In genomic region chr12:15563683-15564082, GRCh38 we compare ENCODE assay signal across 9 cellular contexts.
DNase-seq lines count a peak whose midpoint lies in the region; ATAC-seq and TF ChIP-seq lines count a peak whose summit lies in the region.
"Had no signal": no experiment of that assay in that cellular context is flagged by ENCODE, and none has a peak within 500 bp of the region (broad histone marks: within the 10 kb centered on the region; RNA-seq: fewer than 3 reads in every experiment).

No MANE protein-coding gene starts in this region.

- peak overlapping the region; percentile 94 for H3K27ac Mint-ChIP-seq in activated CD4-positive, alpha-beta memory T cell treated with anti-CD3 and anti-CD28 coated beads, Interleukin-2, amount 10 ng/mL, durations not matched to agents 7 days and 5 days

- intact Hi-C loops in left ventricle myocardium inferior (cut with micrococcal nuclease): no loop called here

- POLR2A ChIA-PET in activated CD4-positive, alpha-beta memory T cell treated with anti-CD3 and anti-CD28 coated beads, Interleukin-2, amount 10 ng/mL, durations not matched to agents 7 days and 5 days (lab: Charles Lee): interaction anchor here (0.7 to 5.7 kb wide), 7 partner anchors 7 to 793 kb away, joined by 3 to 58 read pairs (median 14); partner anchors contain the start of gene STRAP

- H3K4me1 Mint-ChIP-seq in activated CD4-positive, alpha-beta memory T cell treated with anti-CD3 and anti-CD28 coated beads, Interleukin-2, amount 10 ng/mL, durations not matched to agents 7 days and 5 days: peaks cover 62% of the 10 kb centered on the region

- H3K27me3 Mint-ChIP-seq in activated CD4-positive, alpha-beta memory T cell treated with anti-CD3 and anti-CD28 coated beads, Interleukin-2, amount 10 ng/mL, durations not matched to agents 7 days and 5 days: no peaks in the 10 kb centered on the region

- ATAC-seq in GM21576 (IDR thresholded peaks at IDR 0.05; ENCODE audit: unreplicated experiment): peak; percentile 52
- ATAC-seq in thoracic aorta (ENCODE audit: insufficient number of reproducible peaks, low FRiP score, low read depth): peak; percentile 36
- ATAC-seq in HG03095 (IDR thresholded peaks at IDR 0.05; ENCODE audit: unreplicated experiment): no peak

- peak overlapping the region; percentile 64 for H3K4me3 Mint-ChIP-seq in activated CD4-positive, alpha-beta memory T cell treated with anti-CD3 and anti-CD28 coated beads, Interleukin-2, amount 10 ng/mL, durations not matched to agents 7 days and 5 days

- CTCF ChIA-PET in activated CD4-positive, alpha-beta memory T cell treated with anti-CD3 and anti-CD28 coated beads, Interleukin-2, amount 10 ng/mL, durations not matched to agents 7 days and 5 days (lab: Charles Lee): interaction anchor here (1.8 to 4.1 kb wide), 3 partner anchors 21 to 31 kb away, joined by 8 to 23 read pairs (median 20); no protein-coding TSS in a partner anchor

- H3K27me3 ChIP-seq in left ventricle myocardium inferior (ENCODE audit: low read depth) (peaks cover 5% of the 10 kb centered on the region), thoracic aorta (replicated peaks; ENCODE audit: insufficient read depth) (no peaks in the 10 kb centered on the region)

- H3K9me3 Mint-ChIP-seq in activated CD4-positive, alpha-beta memory T cell treated with anti-CD3 and anti-CD28 coated beads, Interleukin-2, amount 10 ng/mL, durations not matched to agents 7 days and 5 days: no peaks in the 10 kb centered on the region

- H3K4me1 ChIP-seq in left ventricle myocardium inferior: no peaks in the 10 kb centered on the region
- peaks cover 9 to 52% of the 10 kb centered on the region in 2 donors for H3K4me1 ChIP-seq in thoracic aorta (ENCODE audit: control insufficient read depth in 1 of 2, low read depth in 2 of 2)

- H3K36me3 ChIP-seq in left ventricle myocardium inferior (no peaks in the 10 kb centered on the region), thoracic aorta (no peaks in the 10 kb centered on the region)

- peak overlapping the region; percentile 38 for H3K4me3 ChIP-seq in left ventricle myocardium inferior
- peak overlapping the region; percentile 45 for H3K4me3 ChIP-seq in thoracic aorta

- no peaks in the 10 kb centered on the region for H3K9me3 ChIP-seq in left ventricle myocardium inferior (replicated peaks)
- H3K9me3 ChIP-seq in thoracic aorta: no peaks in the 10 kb centered on the region

- no peak overlapping the region for H3K27ac ChIP-seq in left ventricle myocardium inferior (replicated peaks)
- H3K27ac ChIP-seq in thoracic aorta: peak overlapping the region; percentile 71 to 75
- H3K27ac ChIP-seq: VCaP had no signal

- no peak for TF ChIP-seq CTCF in left ventricle myocardium inferior (IDR thresholded peaks at IDR 0.05; ENCODE audit: borderline replicate concordance)
- TF ChIP-seq CTCF in thoracic aorta (IDR thresholded peaks at IDR 0.05): no peak

- DNase-seq in AG08395 (ENCODE audit: low spot score) (peak; percentile 50), left ventricle myocardium inferior (no peak), thoracic aorta (ENCODE audit: low spot score) (no peak), NCI-H82 (lab: John Stamatoyannopoulos, UW) (no peak)
- peak; percentile 32 for DNase-seq in activated CD4-positive, alpha-beta memory T cell treated with anti-CD3 and anti-CD28 coated beads, Interleukin-2, amount 10 ng/mL, durations not matched to agents 7 days and 5 days
- no peak for DNase-seq in activated effector memory CD4-positive, alpha-beta T cell treated with Interleukin-2 at 50 U/mL for 16 hours

- peaks cover 4% of the 10 kb centered on the region for H3K36me3 Mint-ChIP-seq in activated CD4-positive, alpha-beta memory T cell treated with anti-CD3 and anti-CD28 coated beads, Interleukin-2, amount 10 ng/mL, durations not matched to agents 7 days and 5 days (ENCODE audit: low read depth)

Comparison
In these comparisons a context has a peak if more than half of its experiments do, and no peak if none do; other contexts are left out.
1. DNase-seq: peak in AG08395 (single experiment) and activated CD4-positive, alpha-beta memory T cell treated with anti-CD3 and anti-CD28 coated beads, Interleukin-2, amount 10 ng/mL, durations not matched to agents 7 days and 5 days (single experiment); none in left ventricle myocardium inferior (single experiment), thoracic aorta (single experiment), activated effector memory CD4-positive, alpha-beta T cell treated with Interleukin-2 at 50 U/mL for 16 hours (single experiment) and NCI-H82 (single experiment).